13 cellular contexts compared by ENCODE assay signal in the genomic region with DNA sequence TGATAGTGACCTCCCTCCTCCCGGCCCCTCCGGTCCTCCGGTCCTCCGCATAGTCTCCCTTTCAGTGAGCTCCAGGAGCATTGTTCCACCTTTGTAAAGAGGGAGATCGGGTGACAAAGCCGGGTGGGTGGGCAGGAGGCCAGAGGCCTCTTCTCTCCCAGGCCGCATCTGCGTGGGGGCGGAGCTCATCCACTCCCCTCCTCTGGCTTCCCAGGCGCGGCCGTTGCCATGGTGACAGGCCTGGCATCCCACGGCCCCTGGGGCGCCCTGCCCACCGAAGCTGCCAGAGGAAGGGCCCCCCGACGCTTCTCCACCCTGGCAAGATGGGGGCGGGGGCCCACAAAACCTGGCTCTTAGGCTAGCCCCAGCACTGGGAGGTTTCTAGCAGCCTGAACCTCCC. TPM values are rescaled to one million over a fixed set of nuclear protein-coding genes. Genes with fewer than 3 reads are reported as not detected.
A peak's percentile ranks its signal among the peaks of the same experiment; 100 is the strongest.
DNase-seq lines count a peak whose midpoint lies in the region; ATAC-seq and TF ChIP-seq lines count a peak whose summit lies in the region.
"Had no signal": no experiment of that assay in that cellular context is flagged by ENCODE, and none has a peak within 500 bp of the region (broad histone marks: within the 10 kb centered on the region; RNA-seq: fewer than 3 reads in every experiment).

No MANE protein-coding gene starts in this region.

- no peak overlapping the region for H3K27ac Mint-ChIP-seq in nephron progenitor cell
- H3K27ac Mint-ChIP-seq in activated T-helper 17 cell treated with anti-CD3 and anti-CD28 coated beads, Interleukin-2, amount 50 U/mL, for 72 hours = no peak overlapping the region
- H3K27ac Mint-ChIP-seq: activated T-cell treated with anti-CD3 and anti-CD28 coated beads, Interleukin-2, amount 50 U/mL, for 24 hours; CD8-positive, alpha-beta T cell; immature natural killer cell; naive thymus-derived CD4-positive, alpha-beta T cell had no signal

- TF ChIP-seq CTCF in nephron progenitor cell (IDR thresholded peaks at IDR 0.05) = no peak
- TF ChIP-seq CTCF in prostate gland (IDR thresholded peaks at IDR 0.05) = no peak

- H3K36me3 Mint-ChIP-seq in nephron progenitor cell (ENCODE audit: low read depth) = no peaks in the 10 kb centered on the region
- H3K36me3 Mint-ChIP-seq in activated T-helper 17 cell treated with anti-CD3 and anti-CD28 coated beads, Interleukin-2, amount 50 U/mL, for 72 hours (ENCODE audit: low read depth) = no peaks in the 10 kb centered on the region
- H3K36me3 Mint-ChIP-seq: CD8-positive, alpha-beta T cell; immature natural killer cell; naive thymus-derived CD4-positive, alpha-beta T cell had no signal

- DNase-seq in H7 = peak; percentile 91
- peak; percentile 79 for DNase-seq in NCI-H2029 treated with DMSO at 0.1 percent for 48 hours (lab: John Stamatoyannopoulos, UW)
- peak; percentile 91 for DNase-seq in nephron progenitor cell
- no peak for DNase-seq in central memory CD4-positive, alpha-beta T cell
- no peak for DNase-seq in prostate gland (ENCODE audit: low spot score)
- no peak for DNase-seq in stimulated activated CD4-positive, alpha-beta T cell treated with anti-CD3 and anti-CD28 coated beads, Interleukin-12 subunit alpha, Interleukin-12 subunit beta, amount 100 ng/mL, for 4 hours
- DNase-seq: activated T-cell treated with anti-CD3 and anti-CD28 coated beads, Interleukin-2, amount 50 U/mL, for 24 hours; CD8-positive, alpha-beta T cell; immature natural killer cell; naive thymus-derived CD4-positive, alpha-beta T cell; WERI-Rb-1 had no signal

- no peaks in the 10 kb centered on the region for H3K9me3 Mint-ChIP-seq in nephron progenitor cell
- H3K9me3 Mint-ChIP-seq in activated T-helper 17 cell treated with anti-CD3 and anti-CD28 coated beads, Interleukin-2, amount 50 U/mL, for 72 hours = no peaks in the 10 kb centered on the region
- H3K9me3 Mint-ChIP-seq: activated T-cell treated with anti-CD3 and anti-CD28 coated beads, Interleukin-2, amount 50 U/mL, for 24 hours; CD8-positive, alpha-beta T cell; immature natural killer cell had no signal

- H3K4me3 ChIP-seq in H7 (ENCODE audit: insufficient read depth, low read depth, low read length) (no peak overlapping the region), prostate gland (no peak overlapping the region)

- no peak overlapping the region for H3K4me3 Mint-ChIP-seq in nephron progenitor cell
- no peak overlapping the region for H3K4me3 Mint-ChIP-seq in activated T-helper 17 cell treated with anti-CD3 and anti-CD28 coated beads, Interleukin-2, amount 50 U/mL, for 72 hours
- H3K4me3 Mint-ChIP-seq: activated T-cell treated with anti-CD3 and anti-CD28 coated beads, Interleukin-2, amount 50 U/mL, for 24 hours; CD8-positive, alpha-beta T cell; immature natural killer cell; naive thymus-derived CD4-positive, alpha-beta T cell had no signal

- H3K27me3 ChIP-seq in H7 (ENCODE audit: control insufficient read depth, insufficient read depth, low read length) (peaks cover 3% of the 10 kb centered on the region), prostate gland (replicated peaks; ENCODE audit: insufficient read depth) (no peaks in the 10 kb centered on the region)

- peak; percentile 24; the same call in 2 of the 3 replicates for ATAC-seq in SK-N-SH treated with all-trans-retinoic acid at 6 μM for 48 hours
- no peak for ATAC-seq in activated T-helper 17 cell treated with anti-CD3 and anti-CD28 coated beads, Interleukin-2, amount 50 U/mL, for 72 hours (replicated peaks)
- ATAC-seq: CD8-positive, alpha-beta T cell; naive thymus-derived CD4-positive, alpha-beta T cell had no signal

- H3K36me3 ChIP-seq in H7 (replicated peaks; ENCODE audit: control insufficient read depth, insufficient read depth, low read length) (no peaks in the 10 kb centered on the region), prostate gland (no peaks in the 10 kb centered on the region)
- H3K36me3 ChIP-seq: WERI-Rb-1 had no signal

- no peaks in the 10 kb centered on the region for H3K4me1 ChIP-seq in prostate gland (replicated peaks)

- 22% methylated on average over 14 of the region's 18 CpGs for WGBS in prostate gland

- no peak for TF ChIP-seq POLR2A in prostate gland (IDR thresholded peaks at IDR 0.05)

- H3K27ac ChIP-seq in prostate gland = no peak overlapping the region
- H3K27ac ChIP-seq: WERI-Rb-1 had no signal

- no peaks in the 10 kb centered on the region for H3K9me3 ChIP-seq in prostate gland

- peaks cover 3% of the 10 kb centered on the region for H3K27me3 Mint-ChIP-seq in nephron progenitor cell (ENCODE audit: low read depth, poor library complexity)
- H3K27me3 Mint-ChIP-seq in activated T-helper 17 cell treated with anti-CD3 and anti-CD28 coated beads, Interleukin-2, amount 50 U/mL, for 72 hours = no peaks in the 10 kb centered on the region

- intact Hi-C loops in prostate gland (cut with DNase I) = no loop called here

- peaks cover 31% of the 10 kb centered on the region for H3K4me1 Mint-ChIP-seq in nephron progenitor cell
- H3K4me1 Mint-ChIP-seq in activated T-helper 17 cell treated with anti-CD3 and anti-CD28 coated beads, Interleukin-2, amount 50 U/mL, for 72 hours = no peaks in the 10 kb centered on the region

TF ChIP-seq in SK-N-SH treated with all-trans-retinoic acid at 6 μM for 48 hours, 23 proteins besides CTCF, POLR2A, EP300 and RAD21:
- no peak for TF ChIP-seq ZC3H10 (CRISPR knock-in tag; IDR thresholded peaks at IDR 0.05)
- no peak for TF ChIP-seq TCF4 (CRISPR knock-in tag; IDR thresholded peaks at IDR 0.05; ENCODE audit: borderline replicate concordance)
- TF ChIP-seq ARNTL (CRISPR knock-in tag; IDR thresholded peaks at IDR 0.05; ENCODE audit: borderline replicate concordance, low read depth) = no peak
- TF ChIP-seq SNAI2 (CRISPR knock-in tag; IDR thresholded peaks at IDR 0.05) = no peak
- TF ChIP-seq ZNF70 (CRISPR knock-in tag; IDR thresholded peaks at IDR 0.05) = no peak
- no peak for TF ChIP-seq ISL1 (CRISPR knock-in tag; IDR thresholded peaks at IDR 0.05)
- no peak for TF ChIP-seq PATZ1 (CRISPR knock-in tag; IDR thresholded peaks at IDR 0.05; ENCODE audit: borderline replicate concordance)
- TF ChIP-seq BACH2 (CRISPR knock-in tag; IDR thresholded peaks at IDR 0.05; ENCODE audit: borderline replicate concordance) = no peak
- TF ChIP-seq ZNF8 (CRISPR knock-in tag; IDR thresholded peaks at IDR 0.05) = no peak

RNA-seq across cellular contexts. Expression of gene FZD9, which starts 4.4 kb away (rescaled TPM):
- total RNA-seq in H7 (2014; rRNA removed; shearing (Covaris generic)) = 4.1 and 6.1 TPM in 2 replicates
- total RNA-seq in activated T-helper 17 cell treated with anti-CD3 and anti-CD28 coated beads, Interleukin-2, amount 50 U/mL, for 72 hours = not detected
- total RNA-seq in prostate gland = 1 to 10 TPM; 6.3 to 8.4 TPM

Comparison
In these comparisons a context has a peak if more than half of its experiments do, and no peak if none do; other contexts are left out.
1. DNase-seq: peak in H7 (single experiment), NCI-H2029 treated with DMSO at 0.1 percent for 48 hours (single experiment) and nephron progenitor cell (single experiment); none in central memory CD4-positive, alpha-beta T cell (single experiment), prostate gland (single experiment) and stimulated activated CD4-positive, alpha-beta T cell treated with anti-CD3 and anti-CD28 coated beads, Interleukin-12 subunit alpha, Interleukin-12 subunit beta, amount 100 ng/mL, for 4 hours (single experiment).